Comparison of ENCODE assay signal across 1 cellular context in the genomic region with DNA sequence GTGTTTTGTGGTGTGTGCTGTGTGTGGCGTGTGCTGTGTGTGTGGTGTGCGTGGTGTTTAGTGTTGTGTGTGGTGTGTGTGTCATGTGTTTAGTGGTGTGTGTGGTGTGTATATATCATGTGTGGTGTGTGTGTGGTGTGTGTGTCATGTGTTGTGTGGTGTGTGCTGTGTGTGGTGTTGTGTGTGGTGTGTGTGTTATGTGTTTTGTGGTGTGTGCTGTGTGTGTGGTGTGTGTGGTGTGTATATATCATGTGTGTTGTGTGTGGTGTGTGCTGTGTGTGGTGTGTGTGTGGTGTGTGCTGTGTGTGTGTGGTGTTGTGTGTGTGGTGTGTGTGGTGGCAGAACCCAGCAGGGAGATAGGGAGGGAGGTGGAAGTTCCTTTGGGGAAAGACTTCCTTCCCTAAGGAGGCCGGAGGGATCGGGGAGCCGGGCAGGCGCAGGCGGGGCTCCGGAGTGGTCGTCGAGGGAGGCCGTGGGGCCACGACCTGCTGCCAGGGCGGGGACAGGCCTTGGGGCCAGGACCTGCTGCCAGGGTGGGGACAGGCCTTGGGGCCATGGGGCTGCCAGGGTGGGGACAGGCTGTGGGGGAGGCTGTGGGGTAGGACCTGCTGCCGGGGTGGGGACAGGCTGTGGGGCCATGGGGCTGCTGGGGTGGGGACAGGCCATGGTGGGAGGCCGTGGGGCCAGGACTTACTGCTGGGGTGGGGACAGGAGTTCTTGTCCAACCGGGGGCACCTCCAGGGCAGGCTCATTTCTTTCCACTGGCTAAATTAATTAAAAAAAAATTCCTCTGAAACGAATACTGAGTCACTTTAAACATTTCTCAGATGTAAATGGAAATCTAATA.
A peak's percentile ranks its signal among the peaks of the same experiment; 100 is the strongest.
TF ChIP-seq lines count a peak whose summit lies in the region.

No MANE protein-coding gene starts in this region.

TF ChIP-seq in K562, 482 proteins besides CTCF, POLR2A, EP300 and RAD21 (continued from another document and continues in another):
- TF ChIP-seq, protein P1, sequence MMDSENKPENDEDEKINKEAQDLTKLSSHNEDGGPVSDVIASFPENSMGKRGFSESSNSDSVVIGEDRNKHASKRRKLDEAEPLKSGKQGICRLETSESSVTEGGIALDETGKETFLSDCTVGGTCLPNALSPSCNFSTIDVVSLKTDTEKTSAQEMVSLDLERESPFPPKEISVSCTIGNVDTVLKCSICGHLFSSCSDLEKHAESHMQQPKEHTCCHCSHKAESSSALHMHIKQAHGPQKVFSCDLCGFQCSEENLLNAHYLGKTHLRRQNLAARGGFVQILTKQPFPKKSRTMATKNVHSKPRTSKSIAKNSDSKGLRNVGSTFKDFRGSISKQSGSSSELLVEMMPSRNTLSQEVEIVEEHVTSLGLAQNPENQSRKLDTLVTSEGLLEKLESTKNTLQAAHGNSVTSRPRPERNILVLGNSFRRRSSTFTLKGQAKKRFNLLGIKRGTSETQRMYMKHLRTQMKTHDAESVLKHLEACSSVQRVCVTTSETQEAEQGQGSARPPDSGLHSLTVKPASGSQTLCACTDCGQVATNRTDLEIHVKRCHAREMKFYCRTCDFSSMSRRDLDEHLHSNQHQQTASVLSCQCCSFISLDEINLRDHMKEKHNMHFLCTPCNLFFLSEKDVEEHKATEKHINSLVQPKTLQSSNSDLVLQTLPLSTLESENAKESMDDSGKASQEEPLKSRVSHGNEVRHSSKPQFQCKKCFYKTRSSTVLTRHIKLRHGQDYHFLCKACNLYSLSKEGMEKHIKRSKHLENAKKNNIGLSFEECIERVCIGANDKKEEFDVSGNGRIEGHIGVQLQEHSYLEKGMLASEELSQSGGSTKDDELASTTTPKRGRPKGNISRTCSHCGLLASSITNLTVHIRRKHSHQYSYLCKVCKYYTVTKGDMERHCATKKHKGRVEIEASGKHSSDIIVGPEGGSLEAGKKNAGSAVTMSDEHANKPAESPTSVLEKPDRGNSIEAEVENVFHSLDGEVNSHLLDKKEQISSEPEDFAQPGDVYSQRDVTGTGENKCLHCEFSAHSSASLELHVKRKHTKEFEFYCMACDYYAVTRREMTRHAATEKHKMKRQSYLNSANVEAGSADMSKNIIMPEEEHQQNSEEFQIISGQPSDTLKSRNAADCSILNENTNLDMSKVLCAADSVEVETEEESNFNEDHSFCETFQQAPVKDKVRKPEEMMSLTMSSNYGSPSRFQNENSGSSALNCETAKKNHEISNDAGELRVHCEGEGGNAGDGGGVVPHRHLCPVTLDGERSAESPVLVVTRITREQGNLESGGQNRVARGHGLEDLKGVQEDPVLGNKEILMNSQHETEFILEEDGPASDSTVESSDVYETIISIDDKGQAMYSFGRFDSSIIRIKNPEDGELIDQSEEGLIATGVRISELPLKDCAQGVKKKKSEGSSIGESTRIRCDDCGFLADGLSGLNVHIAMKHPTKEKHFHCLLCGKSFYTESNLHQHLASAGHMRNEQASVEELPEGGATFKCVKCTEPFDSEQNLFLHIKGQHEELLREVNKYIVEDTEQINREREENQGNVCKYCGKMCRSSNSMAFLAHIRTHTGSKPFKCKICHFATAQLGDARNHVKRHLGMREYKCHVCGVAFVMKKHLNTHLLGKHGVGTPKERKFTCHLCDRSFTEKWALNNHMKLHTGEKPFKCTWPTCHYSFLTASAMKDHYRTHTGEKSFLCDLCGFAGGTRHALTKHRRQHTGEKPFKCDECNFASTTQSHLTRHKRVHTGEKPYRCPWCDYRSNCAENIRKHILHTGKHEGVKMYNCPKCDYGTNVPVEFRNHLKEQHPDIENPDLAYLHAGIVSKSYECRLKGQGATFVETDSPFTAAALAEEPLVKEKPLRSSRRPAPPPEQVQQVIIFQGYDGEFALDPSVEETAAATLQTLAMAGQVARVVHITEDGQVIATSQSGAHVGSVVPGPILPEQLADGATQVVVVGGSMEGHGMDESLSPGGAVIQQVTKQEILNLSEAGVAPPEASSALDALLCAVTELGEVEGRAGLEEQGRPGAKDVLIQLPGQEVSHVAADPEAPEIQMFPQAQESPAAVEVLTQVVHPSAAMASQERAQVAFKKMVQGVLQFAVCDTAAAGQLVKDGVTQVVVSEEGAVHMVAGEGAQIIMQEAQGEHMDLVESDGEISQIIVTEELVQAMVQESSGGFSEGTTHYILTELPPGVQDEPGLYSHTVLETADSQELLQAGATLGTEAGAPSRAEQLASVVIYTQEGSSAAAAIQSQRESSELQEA (IDR thresholded peaks at IDR 0.05; ENCODE audit: low read depth) = no peak; the same call in 1 of the 2 replicates
- TF ChIP-seq ARNT (IDR thresholded peaks at IDR 0.05) (peak; percentile 33 to 64; a peak in 1 of 4 replicates), TCFL5 (CRISPR knock-in tag; conservative IDR thresholded peaks at IDR 0.05) (no peak), RAD51 (IDR thresholded peaks at IDR 0.05; ENCODE audit: borderline replicate concordance, low read depth) (no peak), FOXJ2 (tag; IDR thresholded peaks at IDR 0.05) (no peak), MCM7 (IDR thresholded peaks at IDR 0.05) (no peak), MED1 (CRISPR knock-in tag; IDR thresholded peaks at IDR 0.05; ENCODE audit: borderline replicate concordance) (no peak), ZBTB17 (CRISPR knock-in tag; IDR thresholded peaks at IDR 0.05) (no peak), EZH2 (IDR thresholded peaks at IDR 0.05; ENCODE audit: borderline replicate concordance, low read depth, low read length) (no peak), PHTF2 (CRISPR knock-in tag; IDR thresholded peaks at IDR 0.05) (no peak), ELF4 (CRISPR knock-in tag; IDR thresholded peaks at IDR 0.05) (peak; percentile 75; the same call in 1 of the 2 replicates), HDAC1 (IDR thresholded peaks at IDR 0.05) (peak in 1 of 2 experiments; percentile 81; a peak in 2 of 4 replicates), ZKSCAN3 (CRISPR knock-in tag; IDR thresholded peaks at IDR 0.05) (no peak), ZNF431 (CRISPR knock-in tag; IDR thresholded peaks at IDR 0.05) (no peak), NR4A1 (CRISPR knock-in tag; IDR thresholded peaks at IDR 0.05) (no peak), NR4A1 (tag; IDR thresholded peaks at IDR 0.05) (no peak), SETDB1 (IDR thresholded peaks at IDR 0.05; ENCODE audit: low read length) (no peak), BDP1 (IDR thresholded peaks at IDR 0.05; ENCODE audit: insufficient read depth, insufficient read length) (no peak), FOXJ3 (CRISPR knock-in tag; IDR thresholded peaks at IDR 0.05) (no peak), ZNF274 (IDR thresholded peaks at IDR 0.05; ENCODE audit: borderline replicate concordance, low read depth, low read length) (no peak), ZNF384 (IDR thresholded peaks at IDR 0.05; ENCODE audit: low read depth, low read length) (no peak), NCOA4 (IDR thresholded peaks at IDR 0.05; ENCODE audit: partially characterized antibody) (peak; percentile 61), CHD4 (IDR thresholded peaks at IDR 0.05; ENCODE audit: insufficient read depth, insufficient replicate concordance, low read depth, low read length, poor library complexity, severe bottlenecking) (peak; percentile 62), SRSF1 (IDR thresholded peaks at IDR 0.05; ENCODE audit: low read depth, low read length) (no peak), RBFOX2 (IDR thresholded peaks at IDR 0.05; ENCODE audit: low read depth, low read length) (no peak; the same call in 1 of the 2 replicates), BHLHE40 (IDR thresholded peaks at IDR 0.05; ENCODE audit: low read length) (no peak), NONO (IDR thresholded peaks at IDR 0.05; ENCODE audit: low read depth in 2 of 2, low read length in 1 of 2) (no peak)
- TF ChIP-seq, protein P2, sequence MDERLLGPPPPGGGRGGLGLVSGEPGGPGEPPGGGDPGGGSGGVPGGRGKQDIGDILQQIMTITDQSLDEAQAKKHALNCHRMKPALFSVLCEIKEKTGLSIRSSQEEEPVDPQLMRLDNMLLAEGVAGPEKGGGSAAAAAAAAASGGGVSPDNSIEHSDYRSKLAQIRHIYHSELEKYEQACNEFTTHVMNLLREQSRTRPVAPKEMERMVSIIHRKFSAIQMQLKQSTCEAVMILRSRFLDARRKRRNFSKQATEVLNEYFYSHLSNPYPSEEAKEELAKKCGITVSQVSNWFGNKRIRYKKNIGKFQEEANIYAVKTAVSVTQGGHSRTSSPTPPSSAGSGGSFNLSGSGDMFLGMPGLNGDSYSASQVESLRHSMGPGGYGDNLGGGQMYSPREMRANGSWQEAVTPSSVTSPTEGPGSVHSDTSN (CRISPR knock-in tag; IDR thresholded peaks at IDR 0.05; ENCODE audit: low read depth) = no peak
- TF ChIP-seq, protein P2 (tag; conservative IDR thresholded peaks at IDR 0.05; ENCODE audit: low read depth) = no peak
- TF ChIP-seq, protein P3, sequence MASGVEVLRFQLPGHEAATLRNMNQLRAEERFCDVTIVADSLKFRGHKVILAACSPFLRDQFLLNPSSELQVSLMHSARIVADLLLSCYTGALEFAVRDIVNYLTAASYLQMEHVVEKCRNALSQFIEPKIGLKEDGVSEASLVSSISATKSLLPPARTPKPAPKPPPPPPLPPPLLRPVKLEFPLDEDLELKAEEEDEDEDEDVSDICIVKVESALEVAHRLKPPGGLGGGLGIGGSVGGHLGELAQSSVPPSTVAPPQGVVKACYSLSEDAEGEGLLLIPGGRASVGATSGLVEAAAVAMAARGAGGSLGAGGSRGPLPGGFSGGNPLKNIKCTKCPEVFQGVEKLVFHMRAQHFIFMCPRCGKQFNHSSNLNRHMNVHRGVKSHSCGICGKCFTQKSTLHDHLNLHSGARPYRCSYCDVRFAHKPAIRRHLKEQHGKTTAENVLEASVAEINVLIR (CRISPR knock-in tag; IDR thresholded peaks at IDR 0.05) = no peak
- TF ChIP-seq, protein P4, sequence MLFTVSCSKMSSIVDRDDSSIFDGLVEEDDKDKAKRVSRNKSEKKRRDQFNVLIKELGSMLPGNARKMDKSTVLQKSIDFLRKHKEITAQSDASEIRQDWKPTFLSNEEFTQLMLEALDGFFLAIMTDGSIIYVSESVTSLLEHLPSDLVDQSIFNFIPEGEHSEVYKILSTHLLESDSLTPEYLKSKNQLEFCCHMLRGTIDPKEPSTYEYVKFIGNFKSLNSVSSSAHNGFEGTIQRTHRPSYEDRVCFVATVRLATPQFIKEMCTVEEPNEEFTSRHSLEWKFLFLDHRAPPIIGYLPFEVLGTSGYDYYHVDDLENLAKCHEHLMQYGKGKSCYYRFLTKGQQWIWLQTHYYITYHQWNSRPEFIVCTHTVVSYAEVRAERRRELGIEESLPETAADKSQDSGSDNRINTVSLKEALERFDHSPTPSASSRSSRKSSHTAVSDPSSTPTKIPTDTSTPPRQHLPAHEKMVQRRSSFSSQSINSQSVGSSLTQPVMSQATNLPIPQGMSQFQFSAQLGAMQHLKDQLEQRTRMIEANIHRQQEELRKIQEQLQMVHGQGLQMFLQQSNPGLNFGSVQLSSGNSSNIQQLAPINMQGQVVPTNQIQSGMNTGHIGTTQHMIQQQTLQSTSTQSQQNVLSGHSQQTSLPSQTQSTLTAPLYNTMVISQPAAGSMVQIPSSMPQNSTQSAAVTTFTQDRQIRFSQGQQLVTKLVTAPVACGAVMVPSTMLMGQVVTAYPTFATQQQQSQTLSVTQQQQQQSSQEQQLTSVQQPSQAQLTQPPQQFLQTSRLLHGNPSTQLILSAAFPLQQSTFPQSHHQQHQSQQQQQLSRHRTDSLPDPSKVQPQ (CRISPR knock-in tag; IDR thresholded peaks at IDR 0.05; ENCODE audit: borderline replicate concordance) = no peak
- TF ChIP-seq, protein P5, sequence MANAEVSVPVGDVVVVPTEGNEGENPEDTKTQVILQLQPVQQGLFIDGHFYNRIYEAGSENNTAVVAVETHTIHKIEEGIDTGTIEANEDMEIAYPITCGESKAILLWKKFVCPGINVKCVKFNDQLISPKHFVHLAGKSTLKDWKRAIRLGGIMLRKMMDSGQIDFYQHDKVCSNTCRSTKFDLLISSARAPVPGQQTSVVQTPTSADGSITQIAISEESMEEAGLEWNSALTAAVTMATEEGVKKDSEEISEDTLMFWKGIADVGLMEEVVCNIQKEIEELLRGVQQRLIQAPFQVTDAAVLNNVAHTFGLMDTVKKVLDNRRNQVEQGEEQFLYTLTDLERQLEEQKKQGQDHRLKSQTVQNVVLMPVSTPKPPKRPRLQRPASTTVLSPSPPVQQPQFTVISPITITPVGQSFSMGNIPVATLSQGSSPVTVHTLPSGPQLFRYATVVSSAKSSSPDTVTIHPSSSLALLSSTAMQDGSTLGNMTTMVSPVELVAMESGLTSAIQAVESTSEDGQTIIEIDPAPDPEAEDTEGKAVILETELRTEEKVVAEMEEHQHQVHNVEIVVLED (CRISPR knock-in tag; IDR thresholded peaks at IDR 0.05) = no peak
- TF ChIP-seq, protein P6, sequence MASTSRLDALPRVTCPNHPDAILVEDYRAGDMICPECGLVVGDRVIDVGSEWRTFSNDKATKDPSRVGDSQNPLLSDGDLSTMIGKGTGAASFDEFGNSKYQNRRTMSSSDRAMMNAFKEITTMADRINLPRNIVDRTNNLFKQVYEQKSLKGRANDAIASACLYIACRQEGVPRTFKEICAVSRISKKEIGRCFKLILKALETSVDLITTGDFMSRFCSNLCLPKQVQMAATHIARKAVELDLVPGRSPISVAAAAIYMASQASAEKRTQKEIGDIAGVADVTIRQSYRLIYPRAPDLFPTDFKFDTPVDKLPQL (IDR thresholded peaks at IDR 0.05; ENCODE audit: extremely low read depth, insufficient read length) = no peak
- TF ChIP-seq, protein P7, sequence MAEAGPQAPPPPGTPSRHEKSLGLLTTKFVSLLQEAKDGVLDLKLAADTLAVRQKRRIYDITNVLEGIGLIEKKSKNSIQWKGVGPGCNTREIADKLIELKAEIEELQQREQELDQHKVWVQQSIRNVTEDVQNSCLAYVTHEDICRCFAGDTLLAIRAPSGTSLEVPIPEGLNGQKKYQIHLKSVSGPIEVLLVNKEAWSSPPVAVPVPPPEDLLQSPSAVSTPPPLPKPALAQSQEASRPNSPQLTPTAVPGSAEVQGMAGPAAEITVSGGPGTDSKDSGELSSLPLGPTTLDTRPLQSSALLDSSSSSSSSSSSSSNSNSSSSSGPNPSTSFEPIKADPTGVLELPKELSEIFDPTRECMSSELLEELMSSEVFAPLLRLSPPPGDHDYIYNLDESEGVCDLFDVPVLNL (CRISPR knock-in tag; IDR thresholded peaks at IDR 0.05; ENCODE audit: low read depth) = no peak
- TF ChIP-seq, protein P8, sequence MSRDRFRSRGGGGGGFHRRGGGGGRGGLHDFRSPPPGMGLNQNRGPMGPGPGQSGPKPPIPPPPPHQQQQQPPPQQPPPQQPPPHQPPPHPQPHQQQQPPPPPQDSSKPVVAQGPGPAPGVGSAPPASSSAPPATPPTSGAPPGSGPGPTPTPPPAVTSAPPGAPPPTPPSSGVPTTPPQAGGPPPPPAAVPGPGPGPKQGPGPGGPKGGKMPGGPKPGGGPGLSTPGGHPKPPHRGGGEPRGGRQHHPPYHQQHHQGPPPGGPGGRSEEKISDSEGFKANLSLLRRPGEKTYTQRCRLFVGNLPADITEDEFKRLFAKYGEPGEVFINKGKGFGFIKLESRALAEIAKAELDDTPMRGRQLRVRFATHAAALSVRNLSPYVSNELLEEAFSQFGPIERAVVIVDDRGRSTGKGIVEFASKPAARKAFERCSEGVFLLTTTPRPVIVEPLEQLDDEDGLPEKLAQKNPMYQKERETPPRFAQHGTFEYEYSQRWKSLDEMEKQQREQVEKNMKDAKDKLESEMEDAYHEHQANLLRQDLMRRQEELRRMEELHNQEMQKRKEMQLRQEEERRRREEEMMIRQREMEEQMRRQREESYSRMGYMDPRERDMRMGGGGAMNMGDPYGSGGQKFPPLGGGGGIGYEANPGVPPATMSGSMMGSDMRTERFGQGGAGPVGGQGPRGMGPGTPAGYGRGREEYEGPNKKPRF (IDR thresholded peaks at IDR 0.05; ENCODE audit: low read depth, low read length) = no peak
